In the genomic region with DNA sequence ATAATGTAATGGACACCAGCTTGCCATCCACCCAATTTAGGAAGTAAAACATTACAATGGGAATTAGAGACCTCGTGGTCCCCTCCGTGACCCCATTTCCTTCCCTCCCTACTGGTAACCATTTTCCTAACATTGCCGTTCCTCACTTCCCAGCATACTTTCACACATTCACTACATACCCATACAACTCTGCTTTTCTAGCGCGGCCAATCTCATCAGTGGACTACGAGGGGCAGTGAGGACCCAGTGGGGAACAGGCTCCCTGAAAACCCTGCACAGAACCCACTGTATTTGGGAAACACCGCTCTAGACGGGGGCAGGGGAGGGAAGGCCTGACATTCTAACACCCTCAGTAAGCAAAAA, we compare ENCODE assay signal across 8 cellular contexts. TPM values are rescaled to one million over a fixed set of nuclear protein-coding genes. Genes with fewer than 3 reads are reported as not detected.
A peak's percentile ranks its signal among the peaks of the same experiment; 100 is the strongest.
DNase-seq lines count a peak whose midpoint lies in the region; ATAC-seq and TF ChIP-seq lines count a peak whose summit lies in the region.

No MANE protein-coding gene starts in this region.

- no peaks in the 10 kb centered on the region for H3K9me2 ChIP-seq in GM23338 (ENCODE audit: insufficient read depth)

- no peaks in the 10 kb centered on the region; the same call in 1 of the 2 replicates for H3K36me3 ChIP-seq in GM23338 (ENCODE audit: insufficient read depth)

- ATAC-seq in GM23338 (no peak), SK-N-SH treated with all-trans-retinoic acid at 6 μM for 48 hours (peak; percentile 24)

- H3K4me2 ChIP-seq in GM23338: peak overlapping the region; percentile 96

- H3K27ac ChIP-seq in GM23338 (ENCODE audit: low read depth): no peak overlapping the region

- peaks cover 5% of the 10 kb centered on the region; the same call in 1 of the 2 replicates for H3F3A ChIP-seq in GM23338 (replicated peaks; ENCODE audit: low read depth)

- no peak overlapping the region; the same call in 1 of the 2 replicates for H2AFZ ChIP-seq in GM23338

- intact Hi-C loops in posterior vena cava (cut with DNase I): no loop called here

- peaks cover 7% of the 10 kb centered on the region for H3K4me1 Mint-ChIP-seq in GM23338

- H3K27me3 ChIP-seq in GM23338 (ENCODE audit: insufficient read depth): 0 out of 2 replicates have a peak, but pooled peaks cover 7% of the 10 kb centered on the region

- peak overlapping the region; percentile 36 for H3K27ac Mint-ChIP-seq in GM23338

- peaks cover 48% of the 10 kb centered on the region for H3K79me2 ChIP-seq in GM23338 (replicated peaks; ENCODE audit: insufficient read depth)

- peak; percentile 42 for DNase-seq in GF-D8 (lab: John Stamatoyannopoulos, UW)
- DNase-seq in GM23338 (ENCODE audit: low spot score): peak; percentile 36
- no peak for DNase-seq in fibroblast of the aortic adventitia (ENCODE audit: low read depth)
- DNase-seq in pons (ENCODE audit: low spot score): peak; percentile 39
- DNase-seq in posterior vena cava (ENCODE audit: low spot score): no peak
- no peak for DNase-seq in NCI-H1417 (lab: John Stamatoyannopoulos, UW)
- no peak for DNase-seq in midbrain (lab: John Stamatoyannopoulos, UW)

- H3K4me3 ChIP-seq in GM23338 (peak overlapping the region; percentile 98), fibroblast of the aortic adventitia (ENCODE audit: low read depth, low read length) (peak overlapping the region; percentile 82)

- H3K9me3 Mint-ChIP-seq in GM23338: peaks cover 7% of the 10 kb centered on the region; the same call in 2 of the 3 replicates

- no peak for TF ChIP-seq CTCF in GM23338 (conservative IDR thresholded peaks at IDR 0.05; ENCODE audit: low read depth in 2 of 2)
- TF ChIP-seq CTCF in fibroblast of the aortic adventitia (IDR thresholded peaks at IDR 0.05; ENCODE audit: insufficient read depth, low read length): no peak

- H3K36me3 Mint-ChIP-seq in GM23338 (ENCODE audit: low read depth): peaks cover 32% of the 10 kb centered on the region

- peaks cover 32% of the 10 kb centered on the region for H4K20me1 ChIP-seq in GM23338 (replicated peaks; ENCODE audit: insufficient read depth)

- peaks cover 6% of the 10 kb centered on the region for H3K27me3 Mint-ChIP-seq in GM23338 (ENCODE audit: insufficient read depth, low read depth, poor library complexity)

- H3K4me3 Mint-ChIP-seq in GM23338: peak overlapping the region; percentile 78

- H3K4me1 ChIP-seq in GM23338 (ENCODE audit: insufficient read depth): peaks cover 6% of the 10 kb centered on the region

TF ChIP-seq in GM23338, 12 proteins besides CTCF, POLR2A, EP300 and RAD21:
- TF ChIP-seq NANOG (IDR thresholded peaks at IDR 0.05; ENCODE audit: borderline replicate concordance) (no peak), ZNF114 (CRISPR knock-in tag; IDR thresholded peaks at IDR 0.05) (no peak), STAT1 (IDR thresholded peaks at IDR 0.05; ENCODE audit: unreplicated experiment) (no peak)
- TF ChIP-seq, protein P1, sequence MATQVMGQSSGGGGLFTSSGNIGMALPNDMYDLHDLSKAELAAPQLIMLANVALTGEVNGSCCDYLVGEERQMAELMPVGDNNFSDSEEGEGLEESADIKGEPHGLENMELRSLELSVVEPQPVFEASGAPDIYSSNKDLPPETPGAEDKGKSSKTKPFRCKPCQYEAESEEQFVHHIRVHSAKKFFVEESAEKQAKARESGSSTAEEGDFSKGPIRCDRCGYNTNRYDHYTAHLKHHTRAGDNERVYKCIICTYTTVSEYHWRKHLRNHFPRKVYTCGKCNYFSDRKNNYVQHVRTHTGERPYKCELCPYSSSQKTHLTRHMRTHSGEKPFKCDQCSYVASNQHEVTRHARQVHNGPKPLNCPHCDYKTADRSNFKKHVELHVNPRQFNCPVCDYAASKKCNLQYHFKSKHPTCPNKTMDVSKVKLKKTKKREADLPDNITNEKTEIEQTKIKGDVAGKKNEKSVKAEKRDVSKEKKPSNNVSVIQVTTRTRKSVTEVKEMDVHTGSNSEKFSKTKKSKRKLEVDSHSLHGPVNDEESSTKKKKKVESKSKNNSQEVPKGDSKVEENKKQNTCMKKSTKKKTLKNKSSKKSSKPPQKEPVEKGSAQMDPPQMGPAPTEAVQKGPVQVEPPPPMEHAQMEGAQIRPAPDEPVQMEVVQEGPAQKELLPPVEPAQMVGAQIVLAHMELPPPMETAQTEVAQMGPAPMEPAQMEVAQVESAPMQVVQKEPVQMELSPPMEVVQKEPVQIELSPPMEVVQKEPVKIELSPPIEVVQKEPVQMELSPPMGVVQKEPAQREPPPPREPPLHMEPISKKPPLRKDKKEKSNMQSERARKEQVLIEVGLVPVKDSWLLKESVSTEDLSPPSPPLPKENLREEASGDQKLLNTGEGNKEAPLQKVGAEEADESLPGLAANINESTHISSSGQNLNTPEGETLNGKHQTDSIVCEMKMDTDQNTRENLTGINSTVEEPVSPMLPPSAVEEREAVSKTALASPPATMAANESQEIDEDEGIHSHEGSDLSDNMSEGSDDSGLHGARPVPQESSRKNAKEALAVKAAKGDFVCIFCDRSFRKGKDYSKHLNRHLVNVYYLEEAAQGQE (IDR thresholded peaks at IDR 0.05; ENCODE audit: unreplicated experiment): no peak

TF ChIP-seq in SK-N-SH treated with all-trans-retinoic acid at 6 μM for 48 hours, 23 proteins besides CTCF, POLR2A, EP300 and RAD21:
- TF ChIP-seq ZNF565 (CRISPR knock-in tag; conservative IDR thresholded peaks at IDR 0.05; ENCODE audit: low read depth) (no peak), ARNTL (CRISPR knock-in tag; IDR thresholded peaks at IDR 0.05; ENCODE audit: borderline replicate concordance, low read depth) (no peak), TCF4 (CRISPR knock-in tag; IDR thresholded peaks at IDR 0.05; ENCODE audit: borderline replicate concordance) (no peak), PPARA (CRISPR knock-in tag; IDR thresholded peaks at IDR 0.05; ENCODE audit: borderline replicate concordance) (no peak), CSDC2 (CRISPR knock-in tag; IDR thresholded peaks at IDR 0.05) (no peak), ZNF70 (CRISPR knock-in tag; IDR thresholded peaks at IDR 0.05) (no peak), SNAI2 (CRISPR knock-in tag; IDR thresholded peaks at IDR 0.05) (no peak), OSR1 (CRISPR knock-in tag; IDR thresholded peaks at IDR 0.05) (no peak), ESRRG (CRISPR knock-in tag; IDR thresholded peaks at IDR 0.05) (no peak)
- TF ChIP-seq, protein P2, sequence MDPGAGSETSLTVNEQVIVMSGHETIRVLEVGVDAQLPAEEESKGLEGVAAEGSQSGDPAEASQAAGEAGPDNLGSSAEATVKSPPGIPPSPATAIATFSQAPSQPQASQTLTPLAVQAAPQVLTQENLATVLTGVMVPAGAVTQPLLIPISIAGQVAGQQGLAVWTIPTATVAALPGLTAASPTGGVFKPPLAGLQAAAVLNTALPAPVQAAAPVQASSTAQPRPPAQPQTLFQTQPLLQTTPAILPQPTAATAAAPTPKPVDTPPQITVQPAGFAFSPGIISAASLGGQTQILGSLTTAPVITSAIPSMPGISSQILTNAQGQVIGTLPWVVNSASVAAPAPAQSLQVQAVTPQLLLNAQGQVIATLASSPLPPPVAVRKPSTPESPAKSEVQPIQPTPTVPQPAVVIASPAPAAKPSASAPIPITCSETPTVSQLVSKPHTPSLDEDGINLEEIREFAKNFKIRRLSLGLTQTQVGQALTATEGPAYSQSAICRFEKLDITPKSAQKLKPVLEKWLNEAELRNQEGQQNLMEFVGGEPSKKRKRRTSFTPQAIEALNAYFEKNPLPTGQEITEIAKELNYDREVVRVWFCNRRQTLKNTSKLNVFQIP (CRISPR knock-in tag; IDR thresholded peaks at IDR 0.05; ENCODE audit: borderline replicate concordance, low read depth): no peak
- TF ChIP-seq, protein P3, sequence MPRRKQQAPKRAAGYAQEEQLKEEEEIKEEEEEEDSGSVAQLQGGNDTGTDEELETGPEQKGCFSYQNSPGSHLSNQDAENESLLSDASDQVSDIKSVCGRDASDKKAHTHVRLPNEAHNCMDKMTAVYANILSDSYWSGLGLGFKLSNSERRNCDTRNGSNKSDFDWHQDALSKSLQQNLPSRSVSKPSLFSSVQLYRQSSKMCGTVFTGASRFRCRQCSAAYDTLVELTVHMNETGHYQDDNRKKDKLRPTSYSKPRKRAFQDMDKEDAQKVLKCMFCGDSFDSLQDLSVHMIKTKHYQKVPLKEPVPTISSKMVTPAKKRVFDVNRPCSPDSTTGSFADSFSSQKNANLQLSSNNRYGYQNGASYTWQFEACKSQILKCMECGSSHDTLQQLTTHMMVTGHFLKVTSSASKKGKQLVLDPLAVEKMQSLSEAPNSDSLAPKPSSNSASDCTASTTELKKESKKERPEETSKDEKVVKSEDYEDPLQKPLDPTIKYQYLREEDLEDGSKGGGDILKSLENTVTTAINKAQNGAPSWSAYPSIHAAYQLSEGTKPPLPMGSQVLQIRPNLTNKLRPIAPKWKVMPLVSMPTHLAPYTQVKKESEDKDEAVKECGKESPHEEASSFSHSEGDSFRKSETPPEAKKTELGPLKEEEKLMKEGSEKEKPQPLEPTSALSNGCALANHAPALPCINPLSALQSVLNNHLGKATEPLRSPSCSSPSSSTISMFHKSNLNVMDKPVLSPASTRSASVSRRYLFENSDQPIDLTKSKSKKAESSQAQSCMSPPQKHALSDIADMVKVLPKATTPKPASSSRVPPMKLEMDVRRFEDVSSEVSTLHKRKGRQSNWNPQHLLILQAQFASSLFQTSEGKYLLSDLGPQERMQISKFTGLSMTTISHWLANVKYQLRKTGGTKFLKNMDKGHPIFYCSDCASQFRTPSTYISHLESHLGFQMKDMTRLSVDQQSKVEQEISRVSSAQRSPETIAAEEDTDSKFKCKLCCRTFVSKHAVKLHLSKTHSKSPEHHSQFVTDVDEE (CRISPR knock-in tag; IDR thresholded peaks at IDR 0.05): no peak

RNA-seq across cellular contexts. Expression of a gene that starts 1.1 kb away (rescaled TPM):
- total RNA-seq in GM23338 (2014; rRNA removed; shearing (Covaris generic)): 20.5 and 36.4 TPM in 2 replicates
- polyA plus RNA-seq in GM23338 (2016; fragmentation: Nextera tagmentation; extraction: Ambion mirVana): 30.1 and 32.0 TPM in 2 replicates
- 49.5 and 55.7 TPM in 2 replicates for total RNA-seq in fibroblast of the aortic adventitia (ENCODE audit: low replicate concordance)
- 10 to 100 TPM; 38.1 to 57.7 TPM for total RNA-seq in posterior vena cava

RNA-seq across cellular contexts. Expression of a gene that starts 53.9 kb away (rescaled TPM):
- 52.9 and 60.5 TPM in 2 replicates for total RNA-seq in GM23338 (2014; rRNA removed; shearing (Covaris generic))
- polyA plus RNA-seq in GM23338 (2016; fragmentation: Nextera tagmentation; extraction: Ambion mirVana): 62.9 and 72.3 TPM in 2 replicates
- total RNA-seq in fibroblast of the aortic adventitia (ENCODE audit: low replicate concordance) (1.1 and 25.7 TPM in 2 replicates), posterior vena cava (1 to 10 TPM; 4.0 TPM)

Comparison
In these comparisons a context has a peak if more than half of its experiments do, and no peak if none do; other contexts are left out.
1. DNase-seq: peak in GF-D8 (single experiment), GM23338 (single experiment) and pons (single experiment); none in fibroblast of the aortic adventitia (single experiment), posterior vena cava (single experiment), NCI-H1417 (0 of 3) and midbrain (single experiment).